In genomic region chr15:68051109-68051508, GRCh38 we compare ENCODE assay signal across 1 cellular context.
TF ChIP-seq lines count a peak whose summit lies in the region.

No MANE protein-coding gene starts in this region.

TF ChIP-seq in HCT116, 20 proteins besides CTCF, POLR2A, EP300 and RAD21 (continued from another document):
- TF ChIP-seq REST (IDR thresholded peaks at IDR 0.05; ENCODE audit: low read depth) (no peak), EZH2 (IDR thresholded peaks at IDR 0.05) (no peak), CEBPB (IDR thresholded peaks at IDR 0.05; ENCODE audit: low read depth) (no peak), ATF3 (IDR thresholded peaks at IDR 0.05) (no peak), EZH2phosphoT487 (IDR thresholded peaks at IDR 0.05; ENCODE audit: borderline replicate concordance) (no peak)
